Comparison of ENCODE assay signal across 1 cellular context in genomic region chr11:28108909-28109308, GRCh38.
TF ChIP-seq lines count a peak whose summit lies in the region.

No MANE protein-coding gene starts in this region.

TF ChIP-seq in SK-N-SH treated with all-trans-retinoic acid at 6 μM for 48 hours, 23 proteins besides CTCF, POLR2A, EP300 and RAD21 (continued from another document):
- TF ChIP-seq CSRNP3 (CRISPR knock-in tag; IDR thresholded peaks at IDR 0.05), result no peak
- no peak for TF ChIP-seq OSR1 (CRISPR knock-in tag; IDR thresholded peaks at IDR 0.05)
- TF ChIP-seq GLIS3 (CRISPR knock-in tag; IDR thresholded peaks at IDR 0.05), result no peak
- no peak for TF ChIP-seq TOX (CRISPR knock-in tag; IDR thresholded peaks at IDR 0.05; ENCODE audit: borderline replicate concordance)
- TF ChIP-seq ZFP3 (CRISPR knock-in tag; IDR thresholded peaks at IDR 0.05), result no peak
- no peak for TF ChIP-seq ESRRG (CRISPR knock-in tag; IDR thresholded peaks at IDR 0.05)
- TF ChIP-seq SNAI2 (CRISPR knock-in tag; IDR thresholded peaks at IDR 0.05), result no peak
- TF ChIP-seq BACH2 (CRISPR knock-in tag; IDR thresholded peaks at IDR 0.05; ENCODE audit: borderline replicate concordance), result no peak
- TF ChIP-seq CREB5 (CRISPR knock-in tag; IDR thresholded peaks at IDR 0.05; ENCODE audit: low read depth), result no peak
TF ChIP-seq in SK-N-SH treated with all-trans-retinoic acid at 6 μM for 48 hours: peak in this region for 0.
